Comparison of ENCODE assay signal across 1 cellular context in genomic region chr15:93246266-93247242, GRCh38.
TF ChIP-seq lines count a peak whose summit lies in the region.

No MANE protein-coding gene starts in this region.

TF ChIP-seq in H1, 55 proteins besides CTCF, POLR2A, EP300 and RAD21:
- no peak for TF ChIP-seq CHD7 (IDR thresholded peaks at IDR 0.05; ENCODE audit: insufficient replicate concordance, low read length)
- TF ChIP-seq ATF3 (IDR thresholded peaks at IDR 0.05; ENCODE audit: insufficient read depth, low read depth, low read length) = no peak
- TF ChIP-seq RNF2 (IDR thresholded peaks at IDR 0.05; ENCODE audit: borderline replicate concordance, low read depth, low read length, missing control alignments, poor library complexity, severe bottlenecking) = no peak
